ENCODE assay signal across 8 cellular contexts in the genomic region with DNA sequence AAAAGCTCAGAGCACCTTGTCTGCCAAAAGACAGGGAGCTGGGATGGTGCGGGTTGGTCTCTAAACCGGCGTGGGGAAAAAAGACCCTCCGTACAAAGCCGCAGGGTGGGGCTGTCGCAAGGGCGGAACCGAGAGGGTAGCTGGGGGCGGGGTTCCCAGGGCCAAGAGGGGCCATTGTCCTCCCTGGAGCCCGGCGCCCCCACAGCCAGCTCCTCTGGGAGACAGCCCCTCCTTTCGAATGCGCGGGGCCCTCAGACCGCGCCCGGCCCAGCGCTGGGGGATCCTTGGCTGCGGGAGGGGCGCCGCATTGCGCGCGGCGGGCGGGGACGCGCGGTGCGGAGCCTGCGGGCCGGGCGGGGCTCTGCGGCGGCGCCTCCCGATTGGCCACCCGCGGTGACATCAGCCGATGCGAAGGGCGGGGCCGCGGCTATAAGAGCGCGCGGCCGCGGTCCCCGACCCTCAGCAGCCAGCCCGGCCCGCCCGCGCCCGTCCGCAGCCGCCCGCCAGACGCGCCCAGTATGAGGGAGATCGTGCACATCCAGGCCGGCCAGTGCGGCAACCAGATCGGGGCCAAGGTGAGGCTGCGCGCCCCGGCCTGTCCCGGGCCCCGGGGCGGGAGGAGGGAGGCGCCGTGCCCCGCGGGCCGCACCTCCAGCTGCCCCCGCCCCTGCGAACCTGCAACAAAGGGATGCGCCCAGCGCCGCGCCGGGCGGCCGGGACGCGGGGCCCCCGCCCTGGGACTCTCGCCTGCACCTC. TPM values are rescaled to one million over a fixed set of nuclear protein-coding genes. Genes with fewer than 3 reads are reported as not detected.
DNase-seq lines count a peak whose midpoint lies in the region; ATAC-seq and TF ChIP-seq lines count a peak whose summit lies in the region.

A gene (plus strand): TSS at position 459 of the 756 bp plus-strand sequence. CDS start 60 bp downstream, at position 519.

- ATAC-seq in central memory CD8-positive, alpha-beta T cell (replicated peaks; ENCODE audit: extremely low read depth, poor library complexity, severe bottlenecking): no peak
- no peak for ATAC-seq in GM19328 (IDR thresholded peaks at IDR 0.05; ENCODE audit: unreplicated experiment)

- H3K27me3 Mint-ChIP-seq in activated CD4-positive, alpha-beta T cell treated with anti-CD3 and anti-CD28 coated beads, Interleukin-2, amount 10 ng/mL, durations not matched to agents 7 days and 5 days: peaks cover 52% of the 10 kb centered on the region
- H3K27me3 Mint-ChIP-seq in central memory CD8-positive, alpha-beta T cell: peaks cover 27% of the 10 kb centered on the region

- no peaks in the 10 kb centered on the region for H3K36me3 Mint-ChIP-seq in activated CD4-positive, alpha-beta T cell treated with anti-CD3 and anti-CD28 coated beads, Interleukin-2, amount 10 ng/mL, durations not matched to agents 7 days and 5 days (ENCODE audit: low read depth)
- peaks cover 9% of the 10 kb centered on the region for H3K36me3 Mint-ChIP-seq in central memory CD8-positive, alpha-beta T cell (ENCODE audit: insufficient read depth)

- in situ Hi-C loops in KBM-7 (cut with MboI; ENCODE audit: low pct_unique_long_range_greater_than_20kb, low sequenced_read_pairs): no loop called here

- peak within 1 kb of the TSS; percentile 63 for H3K4me3 Mint-ChIP-seq in activated CD4-positive, alpha-beta T cell treated with anti-CD3 and anti-CD28 coated beads, Interleukin-2, amount 10 ng/mL, durations not matched to agents 7 days and 5 days
- peak within 1 kb of the TSS; percentile 18 for H3K4me3 Mint-ChIP-seq in central memory CD8-positive, alpha-beta T cell

- H3K27ac Mint-ChIP-seq in activated CD4-positive, alpha-beta T cell treated with anti-CD3 and anti-CD28 coated beads, Interleukin-2, amount 10 ng/mL, durations not matched to agents 7 days and 5 days: no peak within 1 kb of the TSS
- H3K27ac Mint-ChIP-seq in central memory CD8-positive, alpha-beta T cell (ENCODE audit: low read depth): no peak within 1 kb of the TSS

- H3K4me3 ChIP-seq in skeletal muscle cell (ENCODE audit: low read depth, low read length): peak within 1 kb of the TSS; percentile 91

- peak; percentile 87 for TF ChIP-seq POLR2A in Raji (IDR thresholded peaks at IDR 0.05; ENCODE audit: insufficient read depth, low read depth, low read length)

- DNase-seq in activated CD4-positive, alpha-beta T cell treated with anti-CD3 and anti-CD28 coated beads, Interleukin-2, amount 10 ng/mL, durations not matched to agents 7 days and 5 days: peak; percentile 58
- no peak for DNase-seq in activated CD4-positive, alpha-beta T cell treated with anti-CD3 and anti-CD28 coated beads, Interleukin-2, amount 50 U/mL, for 4 hours
- DNase-seq in KBM-7 (peak; percentile 75), iPS-NIHi11 (ENCODE audit: low spot score) (peak; percentile 94), skeletal muscle cell (ENCODE audit: low read depth) (peak; percentile 48)
- no peak for DNase-seq in central memory CD8-positive, alpha-beta T cell (ENCODE audit: low spot score in 2 of 2)

- CTCF ChIA-PET in activated CD4-positive, alpha-beta T cell treated with anti-CD3 and anti-CD28 coated beads, Interleukin-2, amount 10 ng/mL, durations not matched to agents 7 days and 5 days (lab: Charles Lee): interaction anchor here (0.6 to 4.0 kb wide), 5 partner anchors 13 to 217 kb away, joined by 4 to 18 read pairs (median 5); a partner anchor contains a TSS

- peaks cover 53% of the 10 kb centered on the region for H3K4me1 Mint-ChIP-seq in activated CD4-positive, alpha-beta T cell treated with anti-CD3 and anti-CD28 coated beads, Interleukin-2, amount 10 ng/mL, durations not matched to agents 7 days and 5 days
- H3K4me1 Mint-ChIP-seq in central memory CD8-positive, alpha-beta T cell: peaks cover 19% of the 10 kb centered on the region

- H3K9me3 Mint-ChIP-seq in activated CD4-positive, alpha-beta T cell treated with anti-CD3 and anti-CD28 coated beads, Interleukin-2, amount 10 ng/mL, durations not matched to agents 7 days and 5 days: no peaks in the 10 kb centered on the region
- no peaks in the 10 kb centered on the region for H3K9me3 Mint-ChIP-seq in central memory CD8-positive, alpha-beta T cell

- POLR2A ChIA-PET in activated CD4-positive, alpha-beta T cell treated with anti-CD3 and anti-CD28 coated beads, Interleukin-2, amount 10 ng/mL, durations not matched to agents 7 days and 5 days (lab: Charles Lee): no interaction called here

RNA-seq across cellular contexts. Expression of the gene that starts here (rescaled TPM):
- 1 to 10 TPM; 1.1 to 1.6 TPM for total RNA-seq in activated CD4-positive, alpha-beta T cell treated with anti-CD3 and anti-CD28 coated beads, Interleukin-2, amount 10 ng/mL, durations not matched to agents 7 days and 5 days

Comparison
In these comparisons a context has a peak if more than half of its experiments do, and no peak if none do; other contexts are left out.
1. DNase-seq: peak in activated CD4-positive, alpha-beta T cell treated with anti-CD3 and anti-CD28 coated beads, Interleukin-2, amount 10 ng/mL, durations not matched to agents 7 days and 5 days (single experiment), KBM-7 (single experiment), iPS-NIHi11 (single experiment) and skeletal muscle cell (single experiment); none in activated CD4-positive, alpha-beta T cell treated with anti-CD3 and anti-CD28 coated beads, Interleukin-2, amount 50 U/mL, for 4 hours (0 of 2) and central memory CD8-positive, alpha-beta T cell (0 of 2).